8 cellular contexts compared by ENCODE assay signal in the genomic region with DNA sequence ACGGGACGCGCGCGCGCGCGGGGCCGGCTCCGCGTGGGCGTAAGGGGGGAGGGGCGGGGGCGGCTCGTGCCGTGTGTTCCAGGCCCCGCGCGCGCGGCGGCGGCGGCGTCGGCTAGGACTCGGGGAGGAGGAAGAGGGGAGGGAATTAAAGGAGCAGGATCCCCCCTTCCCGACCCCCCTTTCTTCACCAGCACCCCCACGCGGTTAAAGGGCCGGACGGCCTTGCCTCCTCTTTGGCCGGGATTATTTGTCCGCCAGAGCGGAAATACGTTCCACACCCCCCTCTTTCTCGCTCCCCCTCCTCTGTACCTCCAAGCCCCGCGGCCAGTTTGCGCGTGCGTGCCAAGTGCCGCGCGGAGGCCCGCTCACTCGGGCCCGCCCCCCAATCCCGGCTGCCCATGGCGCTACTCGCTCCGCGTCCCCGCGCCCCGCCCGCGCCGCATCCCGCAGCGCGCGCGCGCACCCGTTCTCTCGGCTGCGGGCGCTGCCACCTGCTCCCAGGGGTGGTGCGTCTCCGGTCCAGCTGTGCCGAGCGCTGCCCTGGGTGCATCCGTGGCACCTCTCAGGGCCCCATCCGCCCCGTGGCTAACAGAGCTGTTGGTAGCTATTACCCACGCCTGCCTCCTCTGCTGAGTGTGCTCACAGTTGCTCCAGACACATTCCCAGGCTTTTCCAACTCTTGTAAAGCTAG. TPM values are rescaled to one million over a fixed set of nuclear protein-coding genes. Genes with fewer than 3 reads are reported as not detected.
DNase-seq lines count a peak whose midpoint lies in the region; ATAC-seq and TF ChIP-seq lines count a peak whose summit lies in the region.

A gene with protein sequence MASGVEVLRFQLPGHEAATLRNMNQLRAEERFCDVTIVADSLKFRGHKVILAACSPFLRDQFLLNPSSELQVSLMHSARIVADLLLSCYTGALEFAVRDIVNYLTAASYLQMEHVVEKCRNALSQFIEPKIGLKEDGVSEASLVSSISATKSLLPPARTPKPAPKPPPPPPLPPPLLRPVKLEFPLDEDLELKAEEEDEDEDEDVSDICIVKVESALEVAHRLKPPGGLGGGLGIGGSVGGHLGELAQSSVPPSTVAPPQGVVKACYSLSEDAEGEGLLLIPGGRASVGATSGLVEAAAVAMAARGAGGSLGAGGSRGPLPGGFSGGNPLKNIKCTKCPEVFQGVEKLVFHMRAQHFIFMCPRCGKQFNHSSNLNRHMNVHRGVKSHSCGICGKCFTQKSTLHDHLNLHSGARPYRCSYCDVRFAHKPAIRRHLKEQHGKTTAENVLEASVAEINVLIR (minus strand): TSS at position 134 of the 691 bp plus-strand sequence. CDS start 781 bp downstream, outside the sequence.

- peak within 1 kb of the TSS; percentile 81 for H3K14ac ChIP-seq in trophoblast cell (ENCODE audit: low read length)

- no peaks in the 10 kb centered on the region for H3K27me3 Mint-ChIP-seq in T-cell

- TF ChIP-seq CTCF in HEK293 (tag by site-specific recombination; IDR thresholded peaks at IDR 0.05), result peak; percentile 57; the same call in 1 of the 2 replicates
- peak in 1 of 6 experiments; percentile 22 for TF ChIP-seq CTCF in adrenal gland (IDR thresholded peaks at IDR 0.05)
- TF ChIP-seq CTCF in heart left ventricle (IDR thresholded peaks at IDR 0.05), result peak in 3 of 12 donors; percentile 9 to 19 (median 15)
- peak in 1 of 2 experiments; percentile 11 for TF ChIP-seq CTCF in tibial artery (IDR thresholded peaks at IDR 0.05)

- H2BK120ac ChIP-seq in trophoblast cell (ENCODE audit: insufficient read depth, low read length, poor library complexity), result peak within 1 kb of the TSS; percentile 5

- DNase-seq in DMS153 (lab: John Stamatoyannopoulos, UW), result peak; percentile 92
- DNase-seq in NCI-H146 (lab: John Stamatoyannopoulos, UW), result peak; percentile 97
- DNase-seq in T-cell, result peak; percentile 63 to 86 (median 78)
- DNase-seq in adrenal gland, result peak; percentile 95 to 97 (median 95)
- DNase-seq in heart left ventricle, result peak; percentile 93 to 94 (median 93)
- DNase-seq in trophoblast cell, result peak; percentile 54 to 67
- peak; percentile 87 to 95 for DNase-seq in tibial artery

- H3K36me3 ChIP-seq in HEK293 (ENCODE audit: control insufficient read depth in 2 of 2, insufficient read depth in 1 of 2, low read length in 2 of 2) (peaks cover 0 to 4% of the 10 kb centered on the region in 2 experiments; a peak in 1 of 3 replicates), adrenal gland (replicated peaks in 1 of 2) (no peaks in the 10 kb centered on the region), heart left ventricle (no peaks in the 10 kb centered on the region), trophoblast cell (ENCODE audit: control insufficient read depth in 1 of 2, insufficient read depth in 2 of 2, low read length in 2 of 2) (peaks cover 4 to 5% of the 10 kb centered on the region in 2 experiments), tibial artery (peaks cover 0 to 9% (median 0%) of the 10 kb centered on the region in 3 donors)

- peak within 1 kb of the TSS; percentile 78 for H3K4me2 ChIP-seq in trophoblast cell (ENCODE audit: low read length)

- H3K9me3 ChIP-seq in HEK293 (ENCODE audit: control insufficient read depth, insufficient read depth, low read depth, low read length), result no peaks in the 10 kb centered on the region
- no peaks in the 10 kb centered on the region for H3K9me3 ChIP-seq in adrenal gland (replicated peaks in 1 of 3)
- no peaks in the 10 kb centered on the region for H3K9me3 ChIP-seq in heart left ventricle
- peaks cover 4% of the 10 kb centered on the region for H3K9me3 ChIP-seq in trophoblast cell (ENCODE audit: insufficient read depth, low read depth, low read length)
- no peaks in the 10 kb centered on the region for H3K9me3 ChIP-seq in tibial artery

- no peak within 1 kb of the TSS for H3K23ac ChIP-seq in trophoblast cell (ENCODE audit: low read length)

- TF ChIP-seq POLR2A in adrenal gland (IDR thresholded peaks at IDR 0.05) (peak; percentile 36 to 79), heart left ventricle (IDR thresholded peaks at IDR 0.05) (peak in 1 of 2 donors; percentile 55)

- H3K4me1 ChIP-seq in HEK293 (ENCODE audit: control insufficient read depth, insufficient read depth, low read length), result peaks cover 9% of the 10 kb centered on the region
- peaks cover 11 to 38% of the 10 kb centered on the region in 2 donors for H3K4me1 ChIP-seq in adrenal gland (replicated peaks in 1 of 2)
- peaks cover 0 to 41% (median 20%) of the 10 kb centered on the region in 12 donors for H3K4me1 ChIP-seq in heart left ventricle
- peaks cover 11 to 12% of the 10 kb centered on the region in 2 experiments for H3K4me1 ChIP-seq in trophoblast cell (ENCODE audit: control insufficient read depth in 1 of 2, insufficient read depth in 2 of 2, low read length in 2 of 2)
- peaks cover 0 to 38% (median 31%) of the 10 kb centered on the region in 4 donors for H3K4me1 ChIP-seq in tibial artery

- H3K79me2 ChIP-seq in trophoblast cell (ENCODE audit: control insufficient read depth, insufficient read depth, low read length, poor library complexity), result peaks cover 7% of the 10 kb centered on the region

- H3K27me3 ChIP-seq in adrenal gland (no peaks in the 10 kb centered on the region), heart left ventricle (no peaks in the 10 kb centered on the region), trophoblast cell (ENCODE audit: insufficient read depth, low read length) (no peaks in the 10 kb centered on the region), tibial artery (no peaks in the 10 kb centered on the region)

- no peaks in the 10 kb centered on the region for H3K9me3 Mint-ChIP-seq in T-cell

- H2AFZ ChIP-seq in trophoblast cell (ENCODE audit: insufficient read depth, low read length, poor library complexity), result peak within 1 kb of the TSS; percentile 87

- H3K9ac ChIP-seq in trophoblast cell (ENCODE audit: low read length), result peak within 1 kb of the TSS; percentile 50

- H3K4ac ChIP-seq in trophoblast cell (ENCODE audit: low read depth, low read length), result peak within 1 kb of the TSS; percentile 65

- H4K8ac ChIP-seq in trophoblast cell (ENCODE audit: low read depth, low read length), result peak within 1 kb of the TSS; percentile 61

- peaks cover 18% of the 10 kb centered on the region for H3K79me1 ChIP-seq in trophoblast cell (ENCODE audit: low read length)

- H4K12ac ChIP-seq in trophoblast cell (ENCODE audit: low read depth, low read length), result peak within 1 kb of the TSS; percentile 63

- ATAC-seq in T-cell (replicated peaks in 1 of 4) (peak; percentile 62 to 71 (median 70)), heart left ventricle (peak; percentile 60 to 85 (median 82))

- peak within 1 kb of the TSS; percentile 84 to 90 for H3K27ac Mint-ChIP-seq in T-cell

- CTCF ChIA-PET in HEK293 (lab: Yijun Ruan, JAX) (interaction anchor here (0.6 to 3.8 kb wide), 4 partner anchors 12 to 293 kb away, joined by 3 to 29 read pairs (median 4); no protein-coding TSS in a partner anchor), T-cell (lab: Charles Lee) (interaction anchor here (0.6 to 1.4 kb wide), 3 partner anchors 13 to 50 kb away, joined by 3 to 8 read pairs (median 3); no protein-coding TSS in a partner anchor)

- H3K18ac ChIP-seq in trophoblast cell (ENCODE audit: low read length), result peak within 1 kb of the TSS; percentile 76

- intact Hi-C loops in adrenal gland (cut with DNase I) (loop anchor here (5.0 kb wide), 1 partner anchor 50 kb away; no protein-coding TSS in a partner anchor), heart left ventricle (cut with DNase I) (loop anchor here in 5 of 10 donors (5.0 to 10.0 kb wide), 2 partner anchors 50 to 53 kb away; a partner anchor contains a TSS), tibial artery (cut with DNase I; ENCODE audit: low total_unique reads) (no loop called here)

- POLR2A ChIA-PET in HEK293 (lab: Yijun Ruan, JAX), result interaction anchor here (0.6 to 2.4 kb wide), 10 partner anchors 9 to 75 kb away, joined by 3 to 12 read pairs (median 4); a partner anchor contains a TSS
- POLR2A ChIA-PET in T-cell (lab: Charles Lee), result interaction anchor here in 1 of 2 donors (0.6 kb wide), 1 partner anchor 72 kb away, joined by 3 read pairs; no protein-coding TSS in a partner anchor

- H3K36me3 Mint-ChIP-seq in T-cell, result no peaks in the 10 kb centered on the region

- H3K4me3 ChIP-seq in HEK293 (ENCODE audit: low read depth, low read length) (peak within 1 kb of the TSS; percentile 62), adrenal gland (peak within 1 kb of the TSS in 3 of 4 donors; percentile 26 to 86 (median 79)), heart left ventricle (peak within 1 kb of the TSS; percentile 49 to 95 (median 66)), trophoblast cell (ENCODE audit: low read depth, low read length) (peak within 1 kb of the TSS; percentile 76), tibial artery (peak within 1 kb of the TSS; percentile 68 to 77)

- H2BK5ac ChIP-seq in trophoblast cell (ENCODE audit: low read depth, low read length, poor library complexity), result no peak within 1 kb of the TSS

- WGBS in adrenal gland, 4 donors, result 0 to 1% (median 0%) methylated on average over 4 to 77 of the region's 77 CpGs
- 1% methylated on average over 23 to 77 of the region's 77 CpGs for WGBS in heart left ventricle, 4 donors
- WGBS in trophoblast cell (ENCODE audit: extremely low coverage, insufficient coverage, insufficient read length), result no CpG with 5 or more reads among the region's 77 CpGs

- no peak within 1 kb of the TSS for H2BK12ac ChIP-seq in trophoblast cell (ENCODE audit: low read length)

- H3K4me1 Mint-ChIP-seq in T-cell, result peaks cover 30 to 31% (median 31%) of the 10 kb centered on the region in 3 donors

- peak within 1 kb of the TSS; percentile 77 for H4K91ac ChIP-seq in trophoblast cell (ENCODE audit: low read depth, low read length)

- H3K4me3 Mint-ChIP-seq in T-cell, result peak within 1 kb of the TSS; percentile 77 to 89 (median 86)

- peak within 1 kb of the TSS; percentile 9 for H3K27ac ChIP-seq in HEK293 (ENCODE audit: extremely low read depth, low read depth, low read length)
- peak within 1 kb of the TSS; percentile 50 to 90 (median 81) for H3K27ac ChIP-seq in adrenal gland
- H3K27ac ChIP-seq in heart left ventricle, result peak within 1 kb of the TSS; percentile 61 to 91 (median 84)
- H3K27ac ChIP-seq in trophoblast cell (ENCODE audit: low read depth, low read length), result peak within 1 kb of the TSS; percentile 71
- H3K27ac ChIP-seq in tibial artery, result peak within 1 kb of the TSS; percentile 83 to 85

- H2AK5ac ChIP-seq in trophoblast cell (ENCODE audit: low read length), result peak within 1 kb of the TSS; percentile 83

RNA-seq across cellular contexts. Expression of the gene that starts here (rescaled TPM):
- 1 to 10 TPM; 1.0 to 3.5 (median 3.1) TPM for total RNA-seq in T-cell
- total RNA-seq in adrenal gland, result 10 to 100 TPM in 1 of 8 donors, 1 to 10 TPM in 5, under 1 TPM in 2; 0.69 to 14.5 (median 2.5) TPM
- 1 to 10 TPM; 1.7 to 4.8 (median 2.6) TPM for polyA plus RNA-seq in adrenal gland
- total RNA-seq in heart left ventricle, result 1 to 10 TPM in 8 of 9 donors, under 1 TPM in 1; 0.99 to 4.3 (median 2.3) TPM
- polyA plus RNA-seq in heart left ventricle, result 1 to 10 TPM; 2.2 to 2.8 TPM
- 3.4 and 4.2 TPM in 2 replicates for polyA plus RNA-seq in trophoblast cell (2013)

Comparison
In these comparisons a context has a peak if more than half of its experiments do, and no peak if none do; other contexts are left out.
1. Peak in every context shown above with its lines: DNase-seq, ATAC-seq, H3K4me3 ChIP-seq and H3K27ac ChIP-seq.
2. H3K27ac ChIP-seq: peak in every context shown above with its lines; median percentile 84 in heart left ventricle; 84 in tibial artery; 81 in adrenal gland; 71 in trophoblast cell; 9 in HEK293.